In the genomic region with DNA sequence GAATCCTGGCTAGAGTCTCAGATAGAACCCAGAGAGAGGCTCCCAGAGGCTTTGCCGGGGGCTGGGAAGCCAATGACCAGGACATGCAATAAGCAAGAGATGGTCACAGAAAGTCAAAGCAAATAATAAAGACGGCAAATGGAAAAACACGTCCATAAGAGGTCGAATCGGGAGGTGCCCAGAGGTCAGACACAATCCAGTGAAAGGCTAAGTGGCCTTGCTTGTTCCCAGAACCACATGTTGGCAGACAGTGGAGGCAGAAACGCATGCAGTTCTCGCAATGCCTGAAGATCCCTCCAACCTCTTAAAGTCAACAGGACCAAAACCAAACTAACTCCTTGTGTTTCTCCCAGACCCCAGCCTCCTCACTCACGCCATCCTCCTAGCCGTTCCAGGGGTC, we compare ENCODE assay signal across 13 cellular contexts. TPM values are rescaled to one million over a fixed set of nuclear protein-coding genes. Genes with fewer than 3 reads are reported as not detected.
DNase-seq lines count a peak whose midpoint lies in the region; ATAC-seq and TF ChIP-seq lines count a peak whose summit lies in the region.
"Had no signal": no experiment of that assay in that cellular context is flagged by ENCODE, and none has a peak within 500 bp of the region (broad histone marks: within the 10 kb centered on the region; RNA-seq: fewer than 3 reads in every experiment).

No MANE protein-coding gene starts in this region.

- WGBS in suprapubic skin = 65% methylated on average over 9 of the region's 9 CpGs
- 79 to 80% methylated on average over 9 of the region's 9 CpGs for WGBS in aorta, 2 donors

- TF ChIP-seq EP300 in suprapubic skin (IDR thresholded peaks at IDR 0.05) = no peak

- intact Hi-C loops in lower lobe of right lung (cut with DNase I) = no loop called here
- intact Hi-C loops in aorta (cut with DNase I) = no loop called here

- H3K9me3 Mint-ChIP-seq in brain = no peaks in the 10 kb centered on the region
- H3K9me3 Mint-ChIP-seq: activated naive CD4-positive, alpha-beta T cell treated with anti-CD3 and anti-CD28 coated beads for 36 hours; stimulated activated effector memory CD8-positive, alpha-beta T cell treated with anti-CD3 and anti-CD28 coated beads, Interleukin-12 subunit alpha, Interleukin-12 subunit beta, amount 100 ng/mL, for 72 hours had no signal

- H3K4me3 Mint-ChIP-seq in brain = peak overlapping the region in 3 of 5 experiments; percentile 38 to 81 (median 48)
- H3K4me3 Mint-ChIP-seq: activated naive CD4-positive, alpha-beta T cell treated with anti-CD3 and anti-CD28 coated beads for 36 hours; stimulated activated effector memory CD8-positive, alpha-beta T cell treated with anti-CD3 and anti-CD28 coated beads, Interleukin-12 subunit alpha, Interleukin-12 subunit beta, amount 100 ng/mL, for 72 hours had no signal

- H3K27me3 Mint-ChIP-seq in brain = peaks cover 4% of the 10 kb centered on the region

- no peaks in the 10 kb centered on the region for H3K36me3 Mint-ChIP-seq in brain

- H3K36me3 ChIP-seq in lower lobe of right lung (no peaks in the 10 kb centered on the region), suprapubic skin (no peaks in the 10 kb centered on the region), aorta (ENCODE audit: control insufficient read depth in 1 of 2, insufficient read depth in 2 of 2, low read length in 1 of 2) (no peaks in the 10 kb centered on the region)

- peak overlapping the region; percentile 91 for H3K4me3 ChIP-seq in lower lobe of right lung
- H3K4me3 ChIP-seq in suprapubic skin = no peak overlapping the region
- no peak overlapping the region for H3K4me3 ChIP-seq in aorta (ENCODE audit: low read length in 2 of 2)

- H3K27ac ChIP-seq in lower lobe of right lung (peak overlapping the region; percentile 83), suprapubic skin (peak overlapping the region; percentile 79), aorta (ENCODE audit: low read depth in 1 of 2, low read length in 2 of 2) (no peak overlapping the region)

- TF ChIP-seq CTCF in brain (conservative IDR thresholded peaks at IDR 0.05) = no peak
- TF ChIP-seq CTCF in lower lobe of right lung (IDR thresholded peaks at IDR 0.05) = no peak
- TF ChIP-seq CTCF in suprapubic skin (IDR thresholded peaks at IDR 0.05) = no peak

- H3K27me3 ChIP-seq in lower lobe of right lung (ENCODE audit: low read depth) (no peaks in the 10 kb centered on the region), suprapubic skin (no peaks in the 10 kb centered on the region), aorta (ENCODE audit: control insufficient read depth in 1 of 2, insufficient read depth in 2 of 2, low read length in 1 of 2) (no peaks in the 10 kb centered on the region)

- H3K9me3 ChIP-seq in lower lobe of right lung (no peaks in the 10 kb centered on the region), suprapubic skin (no peaks in the 10 kb centered on the region), aorta (ENCODE audit: control insufficient read depth, low read length) (no peaks in the 10 kb centered on the region)

- peaks cover 52% of the 10 kb centered on the region for H3K4me1 ChIP-seq in lower lobe of right lung
- H3K4me1 ChIP-seq in suprapubic skin = peaks cover 43% of the 10 kb centered on the region
- peaks cover 0 to 2% of the 10 kb centered on the region in 2 donors for H3K4me1 ChIP-seq in aorta (ENCODE audit: control insufficient read depth in 1 of 2, insufficient read depth in 2 of 2, low read length in 2 of 2)

- H3K27ac Mint-ChIP-seq in brain = peak overlapping the region in 2 of 5 experiments; percentile 22 to 39
- H3K27ac Mint-ChIP-seq: activated naive CD4-positive, alpha-beta T cell treated with anti-CD3 and anti-CD28 coated beads for 36 hours; stimulated activated effector memory CD8-positive, alpha-beta T cell treated with anti-CD3 and anti-CD28 coated beads, Interleukin-12 subunit alpha, Interleukin-12 subunit beta, amount 100 ng/mL, for 72 hours had no signal

- DNase-seq in activated effector memory CD4-positive, alpha-beta T cell treated with anti-CD3 and anti-CD28 coated beads, Interleukin-2, amount 50 U/mL, for 16 hours = peak; percentile 19
- DNase-seq in activated effector memory CD4-positive, alpha-beta T cell treated with Interleukin-2 at 50 U/mL for 16 hours = no peak
- DNase-seq in lower lobe of right lung = no peak
- no peak for DNase-seq in suprapubic skin (ENCODE audit: low spot score in 2 of 2)
- no peak for DNase-seq in HUDEP-2 (lab: John Stamatoyannopoulos, UW; ENCODE audit: unreplicated experiment in 76 of 76)
- no peak for DNase-seq in aorta
- DNase-seq in NCI-H2227 (lab: John Stamatoyannopoulos, UW; ENCODE audit: unreplicated experiment) = no peak
- DNase-seq: activated CD4-positive, alpha-beta T cell treated with anti-CD3 and anti-CD28 coated beads, Interleukin-2, amount 50 U/mL, for 1 hour; activated naive CD4-positive, alpha-beta T cell treated with anti-CD3 and anti-CD28 coated beads for 36 hours; DMS79 treated with DMSO at 0.1 percent for 48 hours had no signal

- TF ChIP-seq POLR2A in suprapubic skin (IDR thresholded peaks at IDR 0.05) = no peak

- H3K4me1 Mint-ChIP-seq in brain = peaks cover 58% of the 10 kb centered on the region

- no peak for ATAC-seq in lower lobe of right lung
- ATAC-seq in aorta (ENCODE audit: low FRiP score) = no peak
- ATAC-seq: stimulated activated effector memory CD8-positive, alpha-beta T cell treated with anti-CD3 and anti-CD28 coated beads, Interleukin-12 subunit alpha, Interleukin-12 subunit beta, amount 100 ng/mL, for 72 hours had no signal

RNA-seq across cellular contexts. Expression of gene CYB5A, which starts 3.0 kb away (rescaled TPM):
- polyA plus RNA-seq in brain (ENCODE audit: insufficient read depth, low read depth, low replicate concordance) (243 TPM), aorta (100 to 1,000 TPM in 1 of 2 donors, 10 to 100 TPM in 1; 92.8 to 276 TPM)
- total RNA-seq in lower lobe of right lung (458 TPM), suprapubic skin (100 to 1,000 TPM; 103 to 258 (median 147) TPM), aorta (10 to 100 TPM; 33.2 to 41.6 TPM)

RNA-seq across cellular contexts. Expression of gene C18orf63, which starts 26.9 kb away (rescaled TPM):
- not detected for polyA plus RNA-seq in brain (ENCODE audit: insufficient read depth, low read depth, low replicate concordance)
- 0.65 TPM for total RNA-seq in lower lobe of right lung
- total RNA-seq in suprapubic skin = not detected
- not detected for total RNA-seq in aorta
- not detected for polyA plus RNA-seq in aorta
- total RNA-seq: activated naive CD4-positive, alpha-beta T cell treated with anti-CD3 and anti-CD28 coated beads for 36 hours; M059J had no signal

Comparison
In these comparisons a context has a peak if more than half of its experiments do, and no peak if none do; other contexts are left out.
1. H3K27ac ChIP-seq: peak in lower lobe of right lung (single experiment) and suprapubic skin (single experiment); none in aorta (0 of 2).